In the genomic region with DNA sequence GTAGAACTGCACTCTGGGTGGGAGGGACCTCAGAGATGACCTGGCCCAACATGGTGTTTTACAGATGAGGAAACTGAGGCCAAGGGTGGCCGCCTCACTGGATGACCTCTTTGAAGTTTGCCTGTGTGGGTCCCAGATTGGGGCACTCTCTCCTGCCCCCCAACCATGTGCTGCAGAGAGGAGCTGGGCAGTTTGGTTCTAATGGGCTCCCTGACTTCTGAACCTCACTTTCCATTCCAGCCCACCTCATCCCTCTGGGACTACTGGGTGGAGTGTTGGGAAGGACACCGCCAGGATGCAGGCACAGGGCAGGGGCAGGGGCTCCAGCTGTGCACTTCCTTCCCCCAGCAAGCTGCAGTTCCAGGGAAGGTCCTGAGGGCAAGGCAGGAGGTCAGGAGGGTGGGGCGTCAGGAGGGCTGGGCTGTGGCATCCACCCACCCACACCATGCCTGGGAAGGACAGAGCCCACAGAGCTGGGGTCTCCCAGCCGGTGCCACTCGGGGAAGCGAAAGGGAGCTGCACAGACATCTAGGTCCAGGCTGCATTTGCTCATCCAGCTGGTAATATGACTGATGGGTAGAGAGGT, we compare ENCODE assay signal across 11 cellular contexts. TPM values are rescaled to one million over a fixed set of nuclear protein-coding genes. Genes with fewer than 3 reads are reported as not detected.
DNase-seq lines count a peak whose midpoint lies in the region; ATAC-seq and TF ChIP-seq lines count a peak whose summit lies in the region.
"Had no signal": no experiment of that assay in that cellular context is flagged by ENCODE, and none has a peak within 500 bp of the region (broad histone marks: within the 10 kb centered on the region; RNA-seq: fewer than 3 reads in every experiment).

No MANE protein-coding gene starts in this region.

- H3K9ac ChIP-seq in smooth muscle cell (ENCODE audit: low read depth) = no peak overlapping the region

- no peaks in the 10 kb centered on the region for H3K36me3 ChIP-seq in smooth muscle cell (ENCODE audit: low read depth)

- POLR2A ChIA-PET in RWPE1 (lab: Yijun Ruan, JAX; ENCODE audit: low non-redundant PET) = no interaction called here

- ATAC-seq in right cardiac atrium = peak; percentile 1 to 2

- H2AFZ ChIP-seq in smooth muscle cell (ENCODE audit: low read depth) = peak overlapping the region; percentile 6

- DNase-seq in GM10266 (ENCODE audit: extremely low spot score) (no peak), RWPE1 (ENCODE audit: low spot score) (no peak), right cardiac atrium (peak in 1 of 3 donors; percentile 14), smooth muscle cell (lab: John Stamatoyannopoulos, UW; ENCODE audit: unreplicated experiment) (no peak), NCI-H345 (lab: John Stamatoyannopoulos, UW) (no peak), retina (no peak)
- no peak for DNase-seq in stimulated activated CD4-positive, alpha-beta T cell treated with anti-CD3 and anti-CD28 coated beads, Interleukin-4, amount 100 ng/mL, for 24 hours
- DNase-seq: SIG-M5 had no signal

- CTCF ChIA-PET in RWPE1 (lab: Yijun Ruan, JAX) = interaction anchor here (0.6 to 11.7 kb wide), 14 partner anchors 8 to 228 kb away, joined by 3 to 239 read pairs (median 4); a partner anchor contains a TSS

- H3K4me3 ChIP-seq in right cardiac atrium (ENCODE audit: low read length) (no peak overlapping the region), smooth muscle cell (no peak overlapping the region)

- H3K27me3 ChIP-seq in right cardiac atrium (ENCODE audit: control insufficient read depth, insufficient read depth) (no peaks in the 10 kb centered on the region), smooth muscle cell (ENCODE audit: low read depth) (no peaks in the 10 kb centered on the region)

- peak; percentile 11 for TF ChIP-seq CTCF in GM10266 (IDR thresholded peaks at IDR 0.05; ENCODE audit: control insufficient read depth, insufficient read depth, low read depth, missing control alignments)
- TF ChIP-seq CTCF in RWPE1 (conservative IDR thresholded peaks at IDR 0.05; ENCODE audit: low read depth) = peak; percentile 38
- TF ChIP-seq CTCF in smooth muscle cell (IDR thresholded peaks at IDR 0.05; ENCODE audit: borderline replicate concordance, insufficient read depth, poor library complexity, severe bottlenecking) = no peak

- H3K9me3 ChIP-seq in right cardiac atrium (ENCODE audit: control insufficient read depth, low read length) = no peaks in the 10 kb centered on the region
- H3K9me3 ChIP-seq in smooth muscle cell (replicated peaks; ENCODE audit: low read depth) = no peaks in the 10 kb centered on the region

- H3K4me2 ChIP-seq in smooth muscle cell = no peak overlapping the region

- H3K27ac ChIP-seq in RWPE1 = no peak overlapping the region
- H3K27ac ChIP-seq in right cardiac atrium (ENCODE audit: low read length) = no peak overlapping the region
- no peak overlapping the region for H3K27ac ChIP-seq in smooth muscle cell (ENCODE audit: low read depth)

- WGBS in right cardiac atrium = 57% methylated on average over 6 of the region's 6 CpGs
- WGBS in smooth muscle cell (ENCODE audit: low lambda C conversion rate) = 72% methylated on average over 6 of the region's 6 CpGs

- H3K4me1 ChIP-seq in right cardiac atrium (ENCODE audit: control insufficient read depth, insufficient read depth, low read length) (no peaks in the 10 kb centered on the region), smooth muscle cell (ENCODE audit: low read depth) (peaks cover 3% of the 10 kb centered on the region)

- intact Hi-C loops in right cardiac atrium (cut with DNase I) = loop anchor here (2.0 to 10.0 kb wide), 5 partner anchors 132 to 229 kb away; a partner anchor contains a TSS

- no peaks in the 10 kb centered on the region for H3F3A ChIP-seq in smooth muscle cell (ENCODE audit: low read depth)

- no peaks in the 10 kb centered on the region for H4K20me1 ChIP-seq in smooth muscle cell (ENCODE audit: low read depth)

- H3K79me2 ChIP-seq in smooth muscle cell (ENCODE audit: low read depth) = no peaks in the 10 kb centered on the region

RNA-seq across cellular contexts. Expression of a gene that starts 10.3 kb away (rescaled TPM):
- total RNA-seq in right cardiac atrium (not detected), smooth muscle cell (not detected in 2 replicates)
- polyA plus RNA-seq in right cardiac atrium (not detected), smooth muscle cell (not detected in 2 replicates)
- total RNA-seq: endothelial cell of umbilical vein; frontal cortex; T-helper 2 cell treated with Interferon-gamma antibody and Interleukin-4, amounts not matched to agents 100 ng/mL and 5 ng/mL, for 36 hours had no signal
- polyA plus RNA-seq: endothelial cell of umbilical vein had no signal

RNA-seq across cellular contexts. Expression of a gene that starts 33.2 kb away (rescaled TPM):
- total RNA-seq in right cardiac atrium = 100 to 1,000 TPM in 2 of 4 donors, 10 to 100 TPM in 2; 65.5 to 150 (median 112) TPM
- 279 TPM for polyA plus RNA-seq in right cardiac atrium
- total RNA-seq in smooth muscle cell = 117 and 153 TPM in 2 replicates
- 211 and 218 TPM in 2 replicates for polyA plus RNA-seq in smooth muscle cell
